ENCODE assay signal across 8 cellular contexts in genomic region chr11:102317768-102318103, GRCh38. TPM values are rescaled to one million over a fixed set of nuclear protein-coding genes. Genes with fewer than 3 reads are reported as not detected.
A peak's percentile ranks its signal among the peaks of the same experiment; 100 is the strongest.
DNase-seq lines count a peak whose midpoint lies in the region; ATAC-seq and TF ChIP-seq lines count a peak whose summit lies in the region.

No MANE protein-coding gene starts in this region.

- no peak for TF ChIP-seq EP300 in neural cell (conservative IDR thresholded peaks at IDR 0.05; ENCODE audit: poor library complexity, severe bottlenecking)

- no peaks in the 10 kb centered on the region for H4K20me1 ChIP-seq in neural cell (ENCODE audit: insufficient read depth)

- no peak for TF ChIP-seq POLR2A in NB4 (IDR thresholded peaks at IDR 0.05; ENCODE audit: extremely low read depth, insufficient read length)

- H3K4me3 ChIP-seq in NB4 (ENCODE audit: low read depth, low read length), result peak overlapping the region; percentile 60
- peak overlapping the region; percentile 49 for H3K4me3 ChIP-seq in neural cell (ENCODE audit: low read length)

- H3K27me3 ChIP-seq in CD4-positive, alpha-beta T cell (ENCODE audit: control insufficient read depth, insufficient read depth, low read length), result no peaks in the 10 kb centered on the region
- peaks cover 7% of the 10 kb centered on the region for H3K27me3 ChIP-seq in neural cell (ENCODE audit: insufficient read depth, low read depth, low read length)

- no peak for DNase-seq in CD4-positive, alpha-beta T cell
- no peak for DNase-seq in NB4 (ENCODE audit: low read depth)
- DNase-seq in endothelial cell (ENCODE audit: low spot score), result no peak
- no peak for DNase-seq in stimulated activated CD4-positive, alpha-beta T cell treated with anti-CD3 and anti-CD28 coated beads, Interleukin-4, amount 100 ng/mL, for 1 hour
- DNase-seq in activated effector memory CD4-positive, alpha-beta T cell treated with anti-CD3 and anti-CD28 coated beads, Interleukin-2, amount 50 U/mL, for 16 hours, result no peak
- no peak for DNase-seq in NCI-H2029 (lab: John Stamatoyannopoulos, UW)

- no peak overlapping the region for H3K4me2 ChIP-seq in neural cell (ENCODE audit: low read length)

- H3F3A ChIP-seq in neural cell (ENCODE audit: insufficient read depth, low read length, poor library complexity, severe bottlenecking), result no peaks in the 10 kb centered on the region

- no peak overlapping the region for H3K9ac ChIP-seq in neural cell (ENCODE audit: low read length)

- H3K27ac ChIP-seq in CD4-positive, alpha-beta T cell (ENCODE audit: low read depth, low read length), result peak overlapping the region; percentile 95
- H3K27ac ChIP-seq in neural cell (ENCODE audit: low read length), result no peak overlapping the region

- H3K9me2 ChIP-seq in neural cell (ENCODE audit: insufficient read depth, low read length), result no peaks in the 10 kb centered on the region

- H3K4me3 Mint-ChIP-seq in CD4-positive, alpha-beta T cell, result peak overlapping the region; percentile 97
- peak overlapping the region; percentile 87 for H3K4me3 Mint-ChIP-seq in endothelial cell (ENCODE audit: unreplicated experiment)

- no peaks in the 10 kb centered on the region for H3K9me3 Mint-ChIP-seq in CD4-positive, alpha-beta T cell
- no peaks in the 10 kb centered on the region for H3K9me3 Mint-ChIP-seq in endothelial cell (ENCODE audit: unreplicated experiment)

- H3K4me1 Mint-ChIP-seq in CD4-positive, alpha-beta T cell (ENCODE audit: low read depth), result peaks cover 75% of the 10 kb centered on the region
- peaks cover 9% of the 10 kb centered on the region for H3K4me1 Mint-ChIP-seq in endothelial cell (ENCODE audit: unreplicated experiment)

- no peaks in the 10 kb centered on the region for H3K36me3 ChIP-seq in neural cell (ENCODE audit: insufficient read depth, low read length)

- peak overlapping the region; percentile 93 for H3K27ac Mint-ChIP-seq in CD4-positive, alpha-beta T cell
- H3K27ac Mint-ChIP-seq in endothelial cell (ENCODE audit: unreplicated experiment), result no peak overlapping the region

- no peaks in the 10 kb centered on the region for H3K79me2 ChIP-seq in neural cell (replicated peaks; ENCODE audit: insufficient read depth, low read length)

- no peak for TF ChIP-seq RAD21 in neural cell (conservative IDR thresholded peaks at IDR 0.05)

- no peak overlapping the region for H2AFZ ChIP-seq in neural cell (ENCODE audit: low read depth, low read length)

- CTCF ChIA-PET in CD4-positive, alpha-beta T cell (lab: Charles Lee), result interaction anchor here (0.6 to 16.1 kb wide), 12 partner anchors 9 to 133 kb away, joined by 3 to 185 read pairs (median 5); no protein-coding TSS in a partner anchor

- intact Hi-C loops in CD4-positive, alpha-beta T cell (cut with DNase I, micrococcal nuclease), result loop anchor here (1.0 to 2.0 kb wide), 7 partner anchors 11 to 49 kb away; partner anchors contain the start of gene BIRC2 (in 1 of the 2)

- POLR2A ChIA-PET in CD4-positive, alpha-beta T cell (lab: Charles Lee), result interaction anchor here (1.0 to 9.0 kb wide), 7 partner anchors 11 to 134 kb away, joined by 3 to 156 read pairs (median 11); no protein-coding TSS in a partner anchor

- ATAC-seq in CD4-positive, alpha-beta T cell (ENCODE audit: poor library complexity), result peak; percentile 0
- ATAC-seq in GM18873 (IDR thresholded peaks at IDR 0.05; ENCODE audit: low FRiP score, unreplicated experiment), result no peak

- peaks cover 50% of the 10 kb centered on the region for H3K36me3 Mint-ChIP-seq in CD4-positive, alpha-beta T cell (ENCODE audit: low read depth)
- no peaks in the 10 kb centered on the region for H3K36me3 Mint-ChIP-seq in endothelial cell (ENCODE audit: low read depth, unreplicated experiment)

- no peak for TF ChIP-seq CTCF in CD4-positive, alpha-beta T cell (IDR thresholded peaks at IDR 0.05)
- TF ChIP-seq CTCF in NB4 (IDR thresholded peaks at IDR 0.05; ENCODE audit: low read depth, low read length) (no peak), endothelial cell (IDR thresholded peaks at IDR 0.05; ENCODE audit: unreplicated experiment) (no peak), neural cell (IDR thresholded peaks at IDR 0.05; ENCODE audit: poor library complexity, severe bottlenecking) (no peak)

- no peaks in the 10 kb centered on the region for H3K9me3 ChIP-seq in CD4-positive, alpha-beta T cell (ENCODE audit: control insufficient read depth, low read length)
- H3K9me3 ChIP-seq in neural cell (ENCODE audit: low read length), result no peaks in the 10 kb centered on the region

- H3K27me3 Mint-ChIP-seq in CD4-positive, alpha-beta T cell, result no peaks in the 10 kb centered on the region
- H3K27me3 Mint-ChIP-seq in endothelial cell (ENCODE audit: unreplicated experiment), result no peaks in the 10 kb centered on the region

TF ChIP-seq in neural cell, 6 proteins besides CTCF, POLR2A, EP300 and RAD21:
- no peak for TF ChIP-seq TAF1 (IDR thresholded peaks at IDR 0.05; ENCODE audit: low read depth)
- no peak for TF ChIP-seq SMC3 (conservative IDR thresholded peaks at IDR 0.05; ENCODE audit: poor library complexity)

RNA-seq across cellular contexts. Expression of gene BIRC3, which starts 0.5 kb away (rescaled TPM):
- total RNA-seq in CD4-positive, alpha-beta T cell, result 100 to 1,000 TPM; 115 to 124 TPM
- 0.08 TPM for total RNA-seq in endothelial cell (ENCODE audit: unreplicated experiment)
- not detected in 2 replicates for polyA plus RNA-seq in neural cell
- under 0.01 TPM in 1 of 2 replicates, not detected in the other for polyA minus RNA-seq in neural cell

RNA-seq across cellular contexts. Expression of gene BIRC2, which starts 29.3 kb away (rescaled TPM):
- total RNA-seq in CD4-positive, alpha-beta T cell, result 100 to 1,000 TPM; 107 to 109 TPM
- 53.1 TPM for total RNA-seq in endothelial cell (ENCODE audit: unreplicated experiment)
- polyA plus RNA-seq in neural cell, result 61.7 and 68.7 TPM in 2 replicates
- 133 and 139 TPM in 2 replicates for polyA minus RNA-seq in neural cell

Comparison
In these comparisons a context has a peak if more than half of its experiments do, and no peak if none do; other contexts are left out.
1. RNA of gene BIRC3, which starts 0.5 kb away (total RNA-seq): 115 to 124 TPM in CD4-positive, alpha-beta T cell; 0.08 TPM in endothelial cell (single experiment); every median in the first group is over 100 times any median in the second.